Comparison of ENCODE assay signal across 8 cellular contexts in genomic region chr11:121293276-121293569, GRCh38. TPM values are rescaled to one million over a fixed set of nuclear protein-coding genes. Genes with fewer than 3 reads are reported as not detected.
DNase-seq lines count a peak whose midpoint lies in the region; ATAC-seq, FAIRE-seq and TF ChIP-seq lines count a peak whose summit lies in the region.

No MANE protein-coding gene starts in this region.

- peak overlapping the region; percentile 88 for H3K27ac Mint-ChIP-seq in T-helper 2 cell treated with Interferon-gamma antibody and Interleukin-4, amounts not matched to agents 5 μg/mL and 100 μg/mL, for 36 hours
- H3K27ac Mint-ChIP-seq in activated naive CD8-positive, alpha-beta T cell treated with anti-CD3 and anti-CD28 coated beads, Interleukin-2, amount 50 U/mL, for 24 hours: peak overlapping the region; percentile 92

- peaks cover 7% of the 10 kb centered on the region for H3K9me3 Mint-ChIP-seq in T-helper 2 cell treated with Interferon-gamma antibody and Interleukin-4, amounts not matched to agents 5 μg/mL and 100 μg/mL, for 36 hours
- H3K9me3 Mint-ChIP-seq in activated naive CD8-positive, alpha-beta T cell treated with anti-CD3 and anti-CD28 coated beads, Interleukin-2, amount 50 U/mL, for 24 hours: no peaks in the 10 kb centered on the region

- DNase-seq in T-helper 2 cell treated with Interferon-gamma antibody and Interleukin-4, amounts not matched to agents 5 μg/mL and 100 μg/mL, for 36 hours (ENCODE audit: low spot score): no peak
- DNase-seq in T-helper 2 cell: no peak
- no peak for DNase-seq in activated naive CD8-positive, alpha-beta T cell treated with anti-CD3 and anti-CD28 coated beads, Interleukin-2, amount 50 U/mL, for 24 hours
- no peak for DNase-seq in keratinocyte (ENCODE audit: low read depth, low spot score)
- DNase-seq in substantia nigra (lab: John Stamatoyannopoulos, UW): peak in 1 of 49 donors; percentile 46
- DNase-seq in Kasumi-1 (lab: John Stamatoyannopoulos, UW): no peak
- DNase-seq in NCI-H82 (lab: John Stamatoyannopoulos, UW): no peak

- peaks cover 22% of the 10 kb centered on the region for H3K4me1 ChIP-seq in keratinocyte (ENCODE audit: control insufficient read depth, extremely low read depth, insufficient read depth, low read length)

- H2AFZ ChIP-seq in keratinocyte (ENCODE audit: control insufficient read depth, low read length): peak overlapping the region; percentile 86

- peaks cover 2% of the 10 kb centered on the region for H3K9me1 ChIP-seq in keratinocyte (ENCODE audit: control insufficient read depth, extremely low read depth, insufficient read depth, low read length)

- no peak for FAIRE-seq in keratinocyte (lab: Jason Lieb, UNC)

- H3K27me3 ChIP-seq in keratinocyte (ENCODE audit: control insufficient read depth, extremely low read depth, insufficient read depth, low read length): no peaks in the 10 kb centered on the region

- H3K79me2 ChIP-seq in keratinocyte (ENCODE audit: control insufficient read depth, insufficient read depth, low read length): peaks cover 56% of the 10 kb centered on the region

- TF ChIP-seq CTCF in keratinocyte (optimal IDR thresholded peaks at IDR 0.05 in 1 of 3, IDR thresholded peaks at IDR 0.05 in 1 of 3, conservative IDR thresholded peaks at IDR 0.05 in 1 of 3; ENCODE audit: extremely low read depth in 1 of 3, insufficient read depth in 2 of 3, low read length in 3 of 3): no peak

- dilution Hi-C loops in keratinocyte (cut with MboI; ENCODE audit: extremely low pct_ligation_motif_present, low sequenced_read_pairs): no loop called here

- peak overlapping the region; percentile 82 to 97 (median 86) for H3K4me3 ChIP-seq in keratinocyte (ENCODE audit: control insufficient read depth in 2 of 3, extremely low read depth in 1 of 3, insufficient read depth in 2 of 3, low read depth in 1 of 3, low read length in 3 of 3)

- H3K4me2 ChIP-seq in keratinocyte (ENCODE audit: control insufficient read depth, extremely low read depth, insufficient read depth, low read depth, low read length): peak overlapping the region; percentile 77

- peaks cover 28% of the 10 kb centered on the region for H3K36me3 Mint-ChIP-seq in T-helper 2 cell treated with Interferon-gamma antibody and Interleukin-4, amounts not matched to agents 5 μg/mL and 100 μg/mL, for 36 hours (ENCODE audit: low read depth)
- H3K36me3 Mint-ChIP-seq in activated naive CD8-positive, alpha-beta T cell treated with anti-CD3 and anti-CD28 coated beads, Interleukin-2, amount 50 U/mL, for 24 hours (ENCODE audit: low read depth): no peaks in the 10 kb centered on the region

- H3K27me3 Mint-ChIP-seq in T-helper 2 cell treated with Interferon-gamma antibody and Interleukin-4, amounts not matched to agents 5 μg/mL and 100 μg/mL, for 36 hours (ENCODE audit: low read depth): peaks cover 11% of the 10 kb centered on the region
- H3K27me3 Mint-ChIP-seq in activated naive CD8-positive, alpha-beta T cell treated with anti-CD3 and anti-CD28 coated beads, Interleukin-2, amount 50 U/mL, for 24 hours: no peaks in the 10 kb centered on the region

- no peak for ATAC-seq in activated naive CD8-positive, alpha-beta T cell treated with anti-CD3 and anti-CD28 coated beads, Interleukin-2, amount 50 U/mL, for 24 hours
- ATAC-seq in HG02571 (IDR thresholded peaks at IDR 0.05; ENCODE audit: unreplicated experiment): no peak

- H3K4me1 Mint-ChIP-seq in T-helper 2 cell treated with Interferon-gamma antibody and Interleukin-4, amounts not matched to agents 5 μg/mL and 100 μg/mL, for 36 hours (ENCODE audit: low read depth): peaks cover 34% of the 10 kb centered on the region
- peaks cover 38% of the 10 kb centered on the region for H3K4me1 Mint-ChIP-seq in activated naive CD8-positive, alpha-beta T cell treated with anti-CD3 and anti-CD28 coated beads, Interleukin-2, amount 50 U/mL, for 24 hours

- no peaks in the 10 kb centered on the region for H4K20me1 ChIP-seq in keratinocyte (ENCODE audit: control insufficient read depth, extremely low read depth, insufficient read depth, low read length)

- H3K9ac ChIP-seq in keratinocyte (ENCODE audit: control insufficient read depth, extremely low read depth, insufficient read depth, low read length): peak overlapping the region; percentile 88

- peak overlapping the region; percentile 92 for H3K4me3 Mint-ChIP-seq in T-helper 2 cell treated with Interferon-gamma antibody and Interleukin-4, amounts not matched to agents 5 μg/mL and 100 μg/mL, for 36 hours
- peak overlapping the region; percentile 89 for H3K4me3 Mint-ChIP-seq in activated naive CD8-positive, alpha-beta T cell treated with anti-CD3 and anti-CD28 coated beads, Interleukin-2, amount 50 U/mL, for 24 hours

- peaks cover 0 to 7% of the 10 kb centered on the region in 2 experiments for H3K36me3 ChIP-seq in keratinocyte (ENCODE audit: control insufficient read depth in 2 of 2, extremely low read depth in 1 of 2, insufficient read depth in 2 of 2, low read length in 2 of 2)

- peak overlapping the region; percentile 86 for H3K27ac ChIP-seq in keratinocyte (ENCODE audit: control insufficient read depth, insufficient read depth, low read length)
- H3K27ac ChIP-seq in substantia nigra (ENCODE audit: low read depth, low read length, poor library complexity, severe bottlenecking): peak overlapping the region; percentile 92

- no peaks in the 10 kb centered on the region for H3K9me3 ChIP-seq in keratinocyte (ENCODE audit: control insufficient read depth, low read depth, low read length)

RNA-seq across cellular contexts. Expression of gene SC5D, which starts 0.7 kb away (rescaled TPM):
- polyA plus RNA-seq in keratinocyte: 112 to 273 TPM (median 259 TPM) in 3 replicates
- 20.6 TPM for polyA plus RNA-seq in keratinocyte (2011; ENCODE audit: low read depth)
- 60.9 and 114 TPM in 2 replicates for polyA plus RNA-seq in keratinocyte (2011; cell fraction: cytosol; rRNA removed)
- polyA plus RNA-seq in keratinocyte (2011; cell fraction: nucleus; rRNA removed): 163 and 241 TPM in 2 replicates
- 99.9 and 119 TPM in 2 replicates for polyA plus RNA-seq in keratinocyte (2012; ENCODE audit: low replicate concordance)
- polyA minus RNA-seq in keratinocyte: 142 to 283 TPM (median 212 TPM) in 3 replicates
- polyA minus RNA-seq in keratinocyte (2011; cell fraction: cytosol; rRNA and poly(A)+ RNA removed): 103 TPM
- 220 and 372 TPM in 2 replicates for polyA minus RNA-seq in keratinocyte (2011; cell fraction: nucleus; rRNA and poly(A)+ RNA removed)
